ENCODE assay signal across 1 cellular context in the genomic region with DNA sequence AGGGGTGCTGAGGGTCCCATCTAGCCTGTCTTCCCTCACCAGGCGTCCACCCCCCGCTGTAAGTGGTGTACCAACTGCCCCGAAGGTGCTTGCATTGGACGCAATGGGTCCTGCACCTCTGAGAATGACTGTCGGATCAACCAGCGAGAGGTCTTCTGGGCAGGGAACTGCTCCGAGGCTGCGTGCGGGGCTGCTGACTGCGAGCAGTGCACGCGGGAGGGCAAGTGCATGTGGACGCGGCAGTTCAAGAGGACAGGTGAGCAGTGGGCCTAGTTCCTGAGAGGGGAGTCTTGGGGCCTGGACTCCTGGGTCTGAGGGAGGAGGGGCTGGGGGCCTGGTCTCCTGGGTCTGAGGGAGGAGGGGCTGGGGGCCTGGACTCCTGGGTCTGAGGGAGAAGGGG.
TF ChIP-seq lines count a peak whose summit lies in the region.

No MANE protein-coding gene starts in this region.

TF ChIP-seq in endothelial cell of umbilical vein, 7 proteins besides CTCF, POLR2A, EP300 and RAD21:
- TF ChIP-seq MYC (IDR thresholded peaks at IDR 0.05; ENCODE audit: low read depth, low read length) (no peak), JUN (IDR thresholded peaks at IDR 0.05; ENCODE audit: borderline replicate concordance, insufficient read depth, insufficient read length, low read depth) (no peak), POLR2AphosphoS5 (IDR thresholded peaks at IDR 0.05; ENCODE audit: insufficient read depth, low read depth, low read length) (no peak), GATA2 (IDR thresholded peaks at IDR 0.05; ENCODE audit: insufficient read depth, insufficient read length, low read depth, low read length) (no peak), EZH2 (IDR thresholded peaks at IDR 0.05; ENCODE audit: borderline replicate concordance, low read depth, low read length, severe bottlenecking) (no peak), FOS (IDR thresholded peaks at IDR 0.05; ENCODE audit: borderline replicate concordance, insufficient read depth, low read length) (no peak)
- TF ChIP-seq, protein P1, sequence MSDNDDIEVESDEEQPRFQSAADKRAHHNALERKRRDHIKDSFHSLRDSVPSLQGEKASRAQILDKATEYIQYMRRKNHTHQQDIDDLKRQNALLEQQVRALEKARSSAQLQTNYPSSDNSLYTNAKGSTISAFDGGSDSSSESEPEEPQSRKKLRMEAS (IDR thresholded peaks at IDR 0.05; ENCODE audit: insufficient read depth, insufficient read length) = no peak
